ENCODE assay signal across 10 cellular contexts in genomic region chr4:71231073-71231752, GRCh38.
DNase-seq lines count a peak whose midpoint lies in the region; ATAC-seq and TF ChIP-seq lines count a peak whose summit lies in the region.
"Had no signal": no experiment of that assay in that cellular context is flagged by ENCODE, and none has a peak within 500 bp of the region (broad histone marks: within the 10 kb centered on the region; RNA-seq: fewer than 3 reads in every experiment).

No MANE protein-coding gene starts in this region.

- no peak for TF ChIP-seq CTCF in SK-N-SH (IDR thresholded peaks at IDR 0.05)

- no peak overlapping the region for H3K4me3 Mint-ChIP-seq in stimulated activated effector memory CD8-positive, alpha-beta T cell treated with anti-CD3 and anti-CD28 coated beads, Interleukin-12 subunit alpha, Interleukin-12 subunit beta, amount 100 ng/mL, for 72 hours
- H3K4me3 Mint-ChIP-seq: B cell had no signal

- TF ChIP-seq RAD21 in SK-N-SH (IDR thresholded peaks at IDR 0.05; ENCODE audit: low read length), result no peak

- no peaks in the 10 kb centered on the region for H3K79me2 ChIP-seq in SK-N-SH (ENCODE audit: insufficient read depth)

- H3K4me3 ChIP-seq in SK-N-SH (ENCODE audit: low read depth in 2 of 2, low read length in 1 of 2) (no peak overlapping the region), muscle layer of colon (ENCODE audit: low read depth in 1 of 2, low read length in 2 of 2) (no peak overlapping the region)

- no peaks in the 10 kb centered on the region for H4K20me1 ChIP-seq in SK-N-SH (ENCODE audit: insufficient read depth)

- H3K4me2 ChIP-seq in SK-N-SH, result no peak overlapping the region

- H3K9me3 Mint-ChIP-seq in stimulated activated effector memory CD8-positive, alpha-beta T cell treated with anti-CD3 and anti-CD28 coated beads, Interleukin-12 subunit alpha, Interleukin-12 subunit beta, amount 100 ng/mL, for 72 hours, result no peaks in the 10 kb centered on the region

- 13% methylated on average over 13 of the region's 13 CpGs for WGBS in SK-N-SH (ENCODE audit: low lambda C conversion rate)

- DNase-seq in SK-N-SH (no peak), NCI-H1417 treated with DMSO at 0.1 percent for 48 hours (lab: John Stamatoyannopoulos, UW) (no peak)
- no peak for DNase-seq in activated naive CD4-positive, alpha-beta T cell (lab: John Stamatoyannopoulos, UW)
- DNase-seq in stimulated activated effector memory CD8-positive, alpha-beta T cell treated with anti-CD3 and anti-CD28 coated beads, Interleukin-12 subunit alpha, Interleukin-12 subunit beta, amount 100 ng/mL, for 72 hours (ENCODE audit: low spot score in 2 of 2), result no peak
- DNase-seq: activated CD4-positive, alpha-beta T cell treated with anti-CD3 and anti-CD28 coated beads, Interleukin-2, amount 50 U/mL, for 4 hours had no signal

- peaks cover 40% of the 10 kb centered on the region; the same call in 1 of the 2 replicates for H3K27me3 ChIP-seq in SK-N-SH (ENCODE audit: insufficient read depth)
- H3K27me3 ChIP-seq in muscle layer of colon (ENCODE audit: control insufficient read depth in 1 of 2, insufficient read depth in 2 of 2, low read length in 2 of 2), result no peaks in the 10 kb centered on the region

- H3K9me2 ChIP-seq in SK-N-SH, result no peaks in the 10 kb centered on the region

- peak; percentile 51; the same call in 2 of the 3 replicates for ATAC-seq in SK-N-SH treated with all-trans-retinoic acid at 6 μM for 48 hours
- ATAC-seq in esophagus mucosa, result peak; percentile 83
- no peak for ATAC-seq in HG03342 (IDR thresholded peaks at IDR 0.05; ENCODE audit: unreplicated experiment)
- ATAC-seq in stimulated activated effector memory CD8-positive, alpha-beta T cell treated with anti-CD3 and anti-CD28 coated beads, Interleukin-12 subunit alpha, Interleukin-12 subunit beta, amount 100 ng/mL, for 72 hours, result no peak

- no peaks in the 10 kb centered on the region for H3K36me3 Mint-ChIP-seq in stimulated activated effector memory CD8-positive, alpha-beta T cell treated with anti-CD3 and anti-CD28 coated beads, Interleukin-12 subunit alpha, Interleukin-12 subunit beta, amount 100 ng/mL, for 72 hours

- POLR2A ChIA-PET in SK-N-SH (lab: Yijun Ruan, JAX), result no interaction called here

- CTCF ChIA-PET in SK-N-SH (lab: Yijun Ruan, JAX), result interaction anchor here (1.0 kb wide), 1 partner anchor 434 kb away, joined by 3 read pairs; no protein-coding TSS in a partner anchor

- H3F3A ChIP-seq in SK-N-SH (replicated peaks; ENCODE audit: insufficient read depth), result no peaks in the 10 kb centered on the region

- H3K9me3 ChIP-seq in SK-N-SH (no peaks in the 10 kb centered on the region), muscle layer of colon (ENCODE audit: low read length) (no peaks in the 10 kb centered on the region)

- TF ChIP-seq EP300 in SK-N-SH (IDR thresholded peaks at IDR 0.05; ENCODE audit: borderline replicate concordance in 1 of 2, low read depth in 1 of 2, low read length in 1 of 2), result no peak

- H3K36me3 ChIP-seq in SK-N-SH (replicated peaks in 1 of 2; ENCODE audit: control insufficient read depth in 1 of 2, insufficient read depth in 2 of 2, low read length in 1 of 2) (no peaks in the 10 kb centered on the region), muscle layer of colon (ENCODE audit: insufficient read depth, low read length) (no peaks in the 10 kb centered on the region)

- H3K27ac Mint-ChIP-seq in stimulated activated effector memory CD8-positive, alpha-beta T cell treated with anti-CD3 and anti-CD28 coated beads, Interleukin-12 subunit alpha, Interleukin-12 subunit beta, amount 100 ng/mL, for 72 hours, result no peak overlapping the region
- H3K27ac Mint-ChIP-seq: B cell had no signal

- H3K27ac ChIP-seq in SK-N-SH (ENCODE audit: low read depth in 2 of 2, low read length in 1 of 2) (no peak overlapping the region), muscle layer of colon (ENCODE audit: low read depth, low read length) (peak overlapping the region; percentile 33)

- H3K9ac ChIP-seq in SK-N-SH (no peak overlapping the region), muscle layer of colon (ENCODE audit: low read length) (no peak overlapping the region)

- H3K4me1 Mint-ChIP-seq in stimulated activated effector memory CD8-positive, alpha-beta T cell treated with anti-CD3 and anti-CD28 coated beads, Interleukin-12 subunit alpha, Interleukin-12 subunit beta, amount 100 ng/mL, for 72 hours, result no peaks in the 10 kb centered on the region
- H3K4me1 Mint-ChIP-seq: B cell had no signal

- H3K4me1 ChIP-seq in SK-N-SH (ENCODE audit: control insufficient read depth in 1 of 2, insufficient read depth in 2 of 2, low read depth in 1 of 2, low read length in 1 of 2), result no peaks in the 10 kb centered on the region
- H3K4me1 ChIP-seq in muscle layer of colon (ENCODE audit: insufficient read depth, low read length), result peaks cover 32% of the 10 kb centered on the region

- no peak overlapping the region for H2AFZ ChIP-seq in SK-N-SH (ENCODE audit: low read depth)

TF ChIP-seq in SK-N-SH treated with all-trans-retinoic acid at 6 μM for 48 hours, 23 proteins besides CTCF, POLR2A, EP300 and RAD21:
- TF ChIP-seq PPARA (CRISPR knock-in tag; IDR thresholded peaks at IDR 0.05; ENCODE audit: borderline replicate concordance) (no peak), TOX (CRISPR knock-in tag; IDR thresholded peaks at IDR 0.05; ENCODE audit: borderline replicate concordance) (no peak), OSR1 (CRISPR knock-in tag; IDR thresholded peaks at IDR 0.05) (no peak), ZFP3 (CRISPR knock-in tag; IDR thresholded peaks at IDR 0.05) (no peak), ZFP30 (CRISPR knock-in tag; IDR thresholded peaks at IDR 0.05) (no peak), SNAI2 (CRISPR knock-in tag; IDR thresholded peaks at IDR 0.05) (no peak), ZNF8 (CRISPR knock-in tag; IDR thresholded peaks at IDR 0.05) (no peak)
TF ChIP-seq in SK-N-SH treated with all-trans-retinoic acid at 6 μM for 48 hours: peak in this region for 0.

TF ChIP-seq in SK-N-SH, 30 proteins besides CTCF, POLR2A, EP300 and RAD21:
- no peak for TF ChIP-seq GABPA (IDR thresholded peaks at IDR 0.05; ENCODE audit: low read depth)
- TF ChIP-seq RCOR1 (IDR thresholded peaks at IDR 0.05; ENCODE audit: low read length), result no peak
- TF ChIP-seq NFIC (IDR thresholded peaks at IDR 0.05; ENCODE audit: borderline replicate concordance), result no peak
- TF ChIP-seq TAF1 (IDR thresholded peaks at IDR 0.05; ENCODE audit: borderline replicate concordance, low read depth, low read length), result no peak
- no peak for TF ChIP-seq POLR2AphosphoS5 (IDR thresholded peaks at IDR 0.05; ENCODE audit: low read depth, low read length)
- no peak for TF ChIP-seq ZBTB33 (IDR thresholded peaks at IDR 0.05; ENCODE audit: borderline replicate concordance, low read depth)
- no peak for TF ChIP-seq YY1 (IDR thresholded peaks at IDR 0.05; ENCODE audit: low read depth)
- no peak for TF ChIP-seq SMC3 (IDR thresholded peaks at IDR 0.05; ENCODE audit: low read depth, low read length)
- TF ChIP-seq MXI1 (IDR thresholded peaks at IDR 0.05; ENCODE audit: low read depth, low read length), result no peak

Comparison
In these comparisons a context has a peak if more than half of its experiments do, and no peak if none do; other contexts are left out.
1. ATAC-seq: peak in SK-N-SH treated with all-trans-retinoic acid at 6 μM for 48 hours (single experiment) and esophagus mucosa (single experiment); none in HG03342 (single experiment) and stimulated activated effector memory CD8-positive, alpha-beta T cell treated with anti-CD3 and anti-CD28 coated beads, Interleukin-12 subunit alpha, Interleukin-12 subunit beta, amount 100 ng/mL, for 72 hours (single experiment).